Comparison of ENCODE assay signal across 1 cellular context in genomic region chrX:9458516-9459078, GRCh38.
TF ChIP-seq lines count a peak whose summit lies in the region.

No MANE protein-coding gene starts in this region.

TF ChIP-seq in WTC11, 78 proteins besides CTCF, POLR2A, EP300 and RAD21 (continued from another document):
- TF ChIP-seq E2F5 (CRISPR knock-in tag; IDR thresholded peaks at IDR 0.05), result no peak
- no peak for TF ChIP-seq ZNF532 (CRISPR knock-in tag; IDR thresholded peaks at IDR 0.05; ENCODE audit: borderline replicate concordance)
- TF ChIP-seq RORB (CRISPR knock-in tag; IDR thresholded peaks at IDR 0.05), result no peak
- no peak for TF ChIP-seq ZNF219 (CRISPR knock-in tag; IDR thresholded peaks at IDR 0.05; ENCODE audit: borderline replicate concordance)
- no peak for TF ChIP-seq SP1 (CRISPR knock-in tag; conservative IDR thresholded peaks at IDR 0.05)
